1 cellular context compared by ENCODE assay signal in the genomic region with DNA sequence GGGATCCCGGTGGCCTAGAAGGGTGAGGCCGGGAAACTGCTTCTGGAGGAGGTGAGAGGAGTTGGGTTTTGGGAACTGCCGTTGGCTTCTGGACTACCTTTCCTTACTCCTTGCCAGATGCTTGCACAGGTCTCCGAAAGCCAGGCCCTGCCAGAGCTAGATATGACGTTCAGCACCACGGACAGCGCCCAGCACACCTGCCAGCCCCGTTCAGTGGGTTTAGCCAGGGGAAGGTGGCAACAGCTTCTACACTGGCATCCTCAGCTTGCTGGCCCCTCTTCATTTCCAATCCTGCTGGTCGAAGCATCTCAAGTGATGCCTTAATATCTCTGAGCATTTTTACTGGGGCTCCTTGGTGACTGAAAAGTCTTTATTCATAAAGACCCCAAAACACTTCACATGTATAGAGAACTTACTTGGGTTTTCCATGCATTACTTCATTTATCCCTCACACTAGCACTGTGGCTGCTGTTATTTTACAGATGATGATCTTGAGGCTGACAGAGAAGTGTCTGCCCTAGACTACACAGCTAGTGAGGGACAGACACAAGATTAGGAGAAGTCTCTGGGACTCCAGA.
TF ChIP-seq lines count a peak whose summit lies in the region.

No MANE protein-coding gene starts in this region.

TF ChIP-seq in HepG2, 621 proteins besides CTCF, POLR2A, EP300 and RAD21 (continued from another document and continues in another):
- TF ChIP-seq, protein P1, sequence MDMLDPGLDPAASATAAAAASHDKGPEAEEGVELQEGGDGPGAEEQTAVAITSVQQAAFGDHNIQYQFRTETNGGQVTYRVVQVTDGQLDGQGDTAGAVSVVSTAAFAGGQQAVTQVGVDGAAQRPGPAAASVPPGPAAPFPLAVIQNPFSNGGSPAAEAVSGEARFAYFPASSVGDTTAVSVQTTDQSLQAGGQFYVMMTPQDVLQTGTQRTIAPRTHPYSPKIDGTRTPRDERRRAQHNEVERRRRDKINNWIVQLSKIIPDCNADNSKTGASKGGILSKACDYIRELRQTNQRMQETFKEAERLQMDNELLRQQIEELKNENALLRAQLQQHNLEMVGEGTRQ (IDR thresholded peaks at IDR 0.05; ENCODE audit: low read depth, low read length), result no peak
- TF ChIP-seq, protein P1 (CRISPR knock-in tag; IDR thresholded peaks at IDR 0.05; ENCODE audit: borderline replicate concordance), result no peak
- TF ChIP-seq BRD4 (CRISPR knock-in tag; IDR thresholded peaks at IDR 0.05) (no peak), FOXM1 (CRISPR knock-in tag; IDR thresholded peaks at IDR 0.05) (peak; percentile 56; the same call in 1 of the 2 replicates), ZNF331 (CRISPR knock-in tag; IDR thresholded peaks at IDR 0.05) (peak; percentile 86), ZNF12 (CRISPR knock-in tag; IDR thresholded peaks at IDR 0.05) (peak; percentile 76), ZNF792 (CRISPR knock-in tag; IDR thresholded peaks at IDR 0.05) (peak; percentile 82), TSC22D2 (CRISPR knock-in tag; IDR thresholded peaks at IDR 0.05; ENCODE audit: borderline replicate concordance) (peak; percentile 94), DMAP1 (CRISPR knock-in tag; IDR thresholded peaks at IDR 0.05) (no peak), ZNF674 (CRISPR knock-in tag; IDR thresholded peaks at IDR 0.05; ENCODE audit: low read depth) (peak; percentile 70; the same call in 1 of the 2 replicates), FOXC1 (CRISPR knock-in tag; IDR thresholded peaks at IDR 0.05; ENCODE audit: borderline replicate concordance) (peak; percentile 41; the same call in 1 of the 2 replicates), ZNF263 (CRISPR knock-in tag; IDR thresholded peaks at IDR 0.05) (peak; percentile 45; the same call in 1 of the 2 replicates), ZBTB42 (CRISPR knock-in tag; IDR thresholded peaks at IDR 0.05) (0 out of 2 replicates have a peak, but pooled peaks have one; percentile 37), CENPX (CRISPR knock-in tag; IDR thresholded peaks at IDR 0.05) (no peak), ZNF772 (CRISPR knock-in tag; IDR thresholded peaks at IDR 0.05) (peak; percentile 66; the same call in 1 of the 2 replicates), ZBTB38 (CRISPR knock-in tag; IDR thresholded peaks at IDR 0.05) (0 out of 2 replicates have a peak, but pooled peaks have one; percentile 15), ZNF441 (CRISPR knock-in tag; IDR thresholded peaks at IDR 0.05; ENCODE audit: borderline replicate concordance) (peak; percentile 54; the same call in 1 of the 2 replicates), ZNF589 (CRISPR knock-in tag; conservative IDR thresholded peaks at IDR 0.05) (0 out of 2 replicates have a peak, but pooled peaks have one; percentile 51), MBNL3 (CRISPR knock-in tag; conservative IDR thresholded peaks at IDR 0.05) (no peak), HNRNPL (IDR thresholded peaks at IDR 0.05; ENCODE audit: low read depth, low read length) (0 out of 2 replicates have a peak, but pooled peaks have one; percentile 48), POLR2G (IDR thresholded peaks at IDR 0.05; ENCODE audit: low read depth, low read length) (no peak), CBX5 (CRISPR knock-in tag; IDR thresholded peaks at IDR 0.05; ENCODE audit: borderline replicate concordance) (0 out of 2 replicates have a peak, but pooled peaks have one; percentile 46), KAT8 (CRISPR knock-in tag; IDR thresholded peaks at IDR 0.05) (peak; percentile 26; the same call in 1 of the 2 replicates), ZNF546 (CRISPR knock-in tag; conservative IDR thresholded peaks at IDR 0.05) (peak; percentile 68; the same call in 1 of the 2 replicates), ARNT (IDR thresholded peaks at IDR 0.05) (no peak), SMARCC2 (IDR thresholded peaks at IDR 0.05) (no peak), ZNF264 (CRISPR knock-in tag; IDR thresholded peaks at IDR 0.05) (peak; percentile 67; the same call in 1 of the 2 replicates)
- TF ChIP-seq, protein P2, sequence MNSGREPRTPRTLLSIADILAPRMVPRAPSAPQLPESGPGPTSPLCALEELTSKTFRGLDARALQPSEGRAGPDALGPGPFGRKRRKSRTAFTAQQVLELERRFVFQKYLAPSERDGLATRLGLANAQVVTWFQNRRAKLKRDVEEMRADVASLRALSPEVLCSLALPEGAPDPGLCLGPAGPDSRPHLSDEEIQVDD (CRISPR knock-in tag; IDR thresholded peaks at IDR 0.05; ENCODE audit: borderline replicate concordance), result no peak
- TF ChIP-seq, protein P3, sequence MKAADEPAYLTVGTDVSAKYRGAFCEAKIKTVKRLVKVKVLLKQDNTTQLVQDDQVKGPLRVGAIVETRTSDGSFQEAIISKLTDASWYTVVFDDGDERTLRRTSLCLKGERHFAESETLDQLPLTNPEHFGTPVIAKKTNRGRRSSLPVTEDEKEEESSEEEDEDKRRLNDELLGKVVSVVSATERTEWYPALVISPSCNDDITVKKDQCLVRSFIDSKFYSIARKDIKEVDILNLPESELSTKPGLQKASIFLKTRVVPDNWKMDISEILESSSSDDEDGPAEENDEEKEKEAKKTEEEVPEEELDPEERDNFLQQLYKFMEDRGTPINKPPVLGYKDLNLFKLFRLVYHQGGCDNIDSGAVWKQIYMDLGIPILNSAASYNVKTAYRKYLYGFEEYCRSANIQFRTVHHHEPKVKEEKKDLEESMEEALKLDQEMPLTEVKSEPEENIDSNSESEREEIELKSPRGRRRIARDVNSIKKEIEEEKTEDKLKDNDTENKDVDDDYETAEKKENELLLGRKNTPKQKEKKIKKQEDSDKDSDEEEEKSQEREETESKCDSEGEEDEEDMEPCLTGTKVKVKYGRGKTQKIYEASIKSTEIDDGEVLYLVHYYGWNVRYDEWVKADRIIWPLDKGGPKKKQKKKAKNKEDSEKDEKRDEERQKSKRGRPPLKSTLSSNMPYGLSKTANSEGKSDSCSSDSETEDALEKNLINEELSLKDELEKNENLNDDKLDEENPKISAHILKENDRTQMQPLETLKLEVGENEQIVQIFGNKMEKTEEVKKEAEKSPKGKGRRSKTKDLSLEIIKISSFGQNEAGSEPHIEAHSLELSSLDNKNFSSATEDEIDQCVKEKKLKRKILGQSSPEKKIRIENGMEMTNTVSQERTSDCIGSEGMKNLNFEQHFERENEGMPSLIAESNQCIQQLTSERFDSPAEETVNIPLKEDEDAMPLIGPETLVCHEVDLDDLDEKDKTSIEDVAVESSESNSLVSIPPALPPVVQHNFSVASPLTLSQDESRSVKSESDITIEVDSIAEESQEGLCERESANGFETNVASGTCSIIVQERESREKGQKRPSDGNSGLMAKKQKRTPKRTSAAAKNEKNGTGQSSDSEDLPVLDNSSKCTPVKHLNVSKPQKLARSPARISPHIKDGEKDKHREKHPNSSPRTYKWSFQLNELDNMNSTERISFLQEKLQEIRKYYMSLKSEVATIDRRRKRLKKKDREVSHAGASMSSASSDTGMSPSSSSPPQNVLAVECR (CRISPR knock-in tag; IDR thresholded peaks at IDR 0.05; ENCODE audit: borderline replicate concordance), result peak; percentile 22; the same call in 1 of the 2 replicates
- TF ChIP-seq, protein P4, sequence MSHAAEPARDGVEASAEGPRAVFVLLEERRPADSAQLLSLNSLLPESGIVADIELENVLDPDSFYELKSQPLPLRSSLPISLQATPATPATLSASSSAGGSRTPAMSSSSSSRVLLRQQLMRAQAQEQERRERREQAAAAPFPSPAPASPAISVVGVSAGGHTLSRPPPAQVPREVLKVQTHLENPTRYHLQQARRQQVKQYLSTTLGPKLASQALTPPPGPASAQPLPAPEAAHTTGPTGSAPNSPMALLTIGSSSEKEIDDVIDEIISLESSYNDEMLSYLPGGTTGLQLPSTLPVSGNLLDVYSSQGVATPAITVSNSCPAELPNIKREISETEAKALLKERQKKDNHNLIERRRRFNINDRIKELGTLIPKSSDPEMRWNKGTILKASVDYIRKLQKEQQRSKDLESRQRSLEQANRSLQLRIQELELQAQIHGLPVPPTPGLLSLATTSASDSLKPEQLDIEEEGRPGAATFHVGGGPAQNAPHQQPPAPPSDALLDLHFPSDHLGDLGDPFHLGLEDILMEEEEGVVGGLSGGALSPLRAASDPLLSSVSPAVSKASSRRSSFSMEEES (CRISPR knock-in tag; IDR thresholded peaks at IDR 0.05), result peak; percentile 62; the same call in 1 of the 2 replicates
- TF ChIP-seq, protein P5, sequence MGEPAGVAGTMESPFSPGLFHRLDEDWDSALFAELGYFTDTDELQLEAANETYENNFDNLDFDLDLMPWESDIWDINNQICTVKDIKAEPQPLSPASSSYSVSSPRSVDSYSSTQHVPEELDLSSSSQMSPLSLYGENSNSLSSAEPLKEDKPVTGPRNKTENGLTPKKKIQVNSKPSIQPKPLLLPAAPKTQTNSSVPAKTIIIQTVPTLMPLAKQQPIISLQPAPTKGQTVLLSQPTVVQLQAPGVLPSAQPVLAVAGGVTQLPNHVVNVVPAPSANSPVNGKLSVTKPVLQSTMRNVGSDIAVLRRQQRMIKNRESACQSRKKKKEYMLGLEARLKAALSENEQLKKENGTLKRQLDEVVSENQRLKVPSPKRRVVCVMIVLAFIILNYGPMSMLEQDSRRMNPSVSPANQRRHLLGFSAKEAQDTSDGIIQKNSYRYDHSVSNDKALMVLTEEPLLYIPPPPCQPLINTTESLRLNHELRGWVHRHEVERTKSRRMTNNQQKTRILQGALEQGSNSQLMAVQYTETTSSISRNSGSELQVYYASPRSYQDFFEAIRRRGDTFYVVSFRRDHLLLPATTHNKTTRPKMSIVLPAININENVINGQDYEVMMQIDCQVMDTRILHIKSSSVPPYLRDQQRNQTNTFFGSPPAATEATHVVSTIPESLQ (CRISPR knock-in tag; conservative IDR thresholded peaks at IDR 0.05), result peak; percentile 86; the same call in 1 of the 2 replicates
- TF ChIP-seq, protein P6, sequence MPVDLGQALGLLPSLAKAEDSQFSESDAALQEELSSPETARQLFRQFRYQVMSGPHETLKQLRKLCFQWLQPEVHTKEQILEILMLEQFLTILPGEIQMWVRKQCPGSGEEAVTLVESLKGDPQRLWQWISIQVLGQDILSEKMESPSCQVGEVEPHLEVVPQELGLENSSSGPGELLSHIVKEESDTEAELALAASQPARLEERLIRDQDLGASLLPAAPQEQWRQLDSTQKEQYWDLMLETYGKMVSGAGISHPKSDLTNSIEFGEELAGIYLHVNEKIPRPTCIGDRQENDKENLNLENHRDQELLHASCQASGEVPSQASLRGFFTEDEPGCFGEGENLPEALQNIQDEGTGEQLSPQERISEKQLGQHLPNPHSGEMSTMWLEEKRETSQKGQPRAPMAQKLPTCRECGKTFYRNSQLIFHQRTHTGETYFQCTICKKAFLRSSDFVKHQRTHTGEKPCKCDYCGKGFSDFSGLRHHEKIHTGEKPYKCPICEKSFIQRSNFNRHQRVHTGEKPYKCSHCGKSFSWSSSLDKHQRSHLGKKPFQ (CRISPR knock-in tag; IDR thresholded peaks at IDR 0.05; ENCODE audit: insufficient replicate concordance), result no peak
- TF ChIP-seq, protein P7, sequence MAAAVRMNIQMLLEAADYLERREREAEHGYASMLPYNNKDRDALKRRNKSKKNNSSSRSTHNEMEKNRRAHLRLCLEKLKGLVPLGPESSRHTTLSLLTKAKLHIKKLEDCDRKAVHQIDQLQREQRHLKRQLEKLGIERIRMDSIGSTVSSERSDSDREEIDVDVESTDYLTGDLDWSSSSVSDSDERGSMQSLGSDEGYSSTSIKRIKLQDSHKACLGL (CRISPR knock-in tag; IDR thresholded peaks at IDR 0.05), result peak; percentile 53; the same call in 1 of the 2 replicates
- TF ChIP-seq, protein P8, sequence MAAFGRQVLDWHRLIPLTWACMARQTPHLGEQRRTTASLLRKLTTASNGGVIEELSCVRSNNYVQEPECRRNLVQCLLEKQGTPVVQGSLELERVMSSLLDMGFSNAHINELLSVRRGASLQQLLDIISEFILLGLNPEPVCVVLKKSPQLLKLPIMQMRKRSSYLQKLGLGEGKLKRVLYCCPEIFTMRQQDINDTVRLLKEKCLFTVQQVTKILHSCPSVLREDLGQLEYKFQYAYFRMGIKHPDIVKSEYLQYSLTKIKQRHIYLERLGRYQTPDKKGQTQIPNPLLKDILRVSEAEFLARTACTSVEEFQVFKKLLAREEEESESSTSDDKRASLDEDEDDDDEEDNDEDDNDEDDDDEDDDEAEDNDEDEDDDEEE (CRISPR knock-in tag; IDR thresholded peaks at IDR 0.05), result 0 out of 2 replicates have a peak, but pooled peaks have one; percentile 53
- TF ChIP-seq, protein P9, sequence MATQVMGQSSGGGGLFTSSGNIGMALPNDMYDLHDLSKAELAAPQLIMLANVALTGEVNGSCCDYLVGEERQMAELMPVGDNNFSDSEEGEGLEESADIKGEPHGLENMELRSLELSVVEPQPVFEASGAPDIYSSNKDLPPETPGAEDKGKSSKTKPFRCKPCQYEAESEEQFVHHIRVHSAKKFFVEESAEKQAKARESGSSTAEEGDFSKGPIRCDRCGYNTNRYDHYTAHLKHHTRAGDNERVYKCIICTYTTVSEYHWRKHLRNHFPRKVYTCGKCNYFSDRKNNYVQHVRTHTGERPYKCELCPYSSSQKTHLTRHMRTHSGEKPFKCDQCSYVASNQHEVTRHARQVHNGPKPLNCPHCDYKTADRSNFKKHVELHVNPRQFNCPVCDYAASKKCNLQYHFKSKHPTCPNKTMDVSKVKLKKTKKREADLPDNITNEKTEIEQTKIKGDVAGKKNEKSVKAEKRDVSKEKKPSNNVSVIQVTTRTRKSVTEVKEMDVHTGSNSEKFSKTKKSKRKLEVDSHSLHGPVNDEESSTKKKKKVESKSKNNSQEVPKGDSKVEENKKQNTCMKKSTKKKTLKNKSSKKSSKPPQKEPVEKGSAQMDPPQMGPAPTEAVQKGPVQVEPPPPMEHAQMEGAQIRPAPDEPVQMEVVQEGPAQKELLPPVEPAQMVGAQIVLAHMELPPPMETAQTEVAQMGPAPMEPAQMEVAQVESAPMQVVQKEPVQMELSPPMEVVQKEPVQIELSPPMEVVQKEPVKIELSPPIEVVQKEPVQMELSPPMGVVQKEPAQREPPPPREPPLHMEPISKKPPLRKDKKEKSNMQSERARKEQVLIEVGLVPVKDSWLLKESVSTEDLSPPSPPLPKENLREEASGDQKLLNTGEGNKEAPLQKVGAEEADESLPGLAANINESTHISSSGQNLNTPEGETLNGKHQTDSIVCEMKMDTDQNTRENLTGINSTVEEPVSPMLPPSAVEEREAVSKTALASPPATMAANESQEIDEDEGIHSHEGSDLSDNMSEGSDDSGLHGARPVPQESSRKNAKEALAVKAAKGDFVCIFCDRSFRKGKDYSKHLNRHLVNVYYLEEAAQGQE (IDR thresholded peaks at IDR 0.05; ENCODE audit: borderline replicate concordance in 1 of 2, low read depth in 1 of 2, low read length in 2 of 2), result peak in 1 of 2 experiments; percentile 98
